Comparison of ENCODE assay signal across 28 cellular contexts in the genomic region with DNA sequence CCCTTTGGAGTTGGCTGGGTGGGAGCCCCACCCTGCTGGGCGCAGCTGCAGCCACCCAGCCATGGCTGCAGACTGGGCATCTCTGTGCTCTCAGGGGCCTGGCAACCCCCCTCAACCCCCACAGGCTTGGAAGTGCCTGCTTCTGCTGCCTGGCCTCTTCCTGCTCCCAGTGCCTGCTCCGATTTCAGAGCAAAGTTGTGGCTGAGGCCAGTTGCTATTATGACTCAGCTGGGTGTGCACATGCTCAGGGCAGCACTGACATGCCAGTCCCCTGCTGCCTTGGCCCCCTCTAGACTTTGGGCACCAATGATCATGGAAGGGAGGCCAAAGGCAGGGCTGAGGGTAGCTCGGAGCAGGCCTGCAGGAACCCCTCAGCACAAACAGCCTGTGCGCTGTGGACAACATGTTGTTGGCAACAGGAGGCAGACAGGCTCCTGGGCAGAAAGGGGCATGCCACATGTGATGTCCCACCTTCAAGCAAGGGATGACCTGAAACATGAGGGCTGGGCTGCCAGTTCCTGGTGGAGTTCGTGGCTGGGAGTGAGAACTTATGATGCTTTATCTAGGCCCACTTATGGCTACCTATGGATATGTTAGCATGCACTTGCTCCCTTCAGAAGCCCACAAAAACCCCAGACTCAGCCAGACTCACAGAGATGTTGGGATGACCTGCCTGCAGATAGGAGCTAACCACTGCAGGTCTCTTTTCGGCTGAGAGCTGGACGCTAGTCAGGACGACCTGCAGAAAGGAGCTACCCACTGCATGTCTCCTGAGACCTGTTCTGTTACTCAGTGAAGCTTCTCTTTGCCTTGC.
DNase-seq lines count a peak whose midpoint lies in the region; ATAC-seq, FAIRE-seq and TF ChIP-seq lines count a peak whose summit lies in the region.
"Had no signal": no experiment of that assay in that cellular context is flagged by ENCODE, and none has a peak within 500 bp of the region (broad histone marks: within the 10 kb centered on the region; RNA-seq: fewer than 3 reads in every experiment).

No MANE protein-coding gene starts in this region.

- TF ChIP-seq RAD21 in K562 (CRISPR knock-in tag; conservative IDR thresholded peaks at IDR 0.05 in 1 of 2, IDR thresholded peaks at IDR 0.05 in 1 of 2): no peak

- 13% methylated on average over 8 of the region's 8 CpGs for WGBS in K562 (ENCODE audit: insufficient coverage, low coverage, missing lambda C conversion rate)

- POLR2A ChIA-PET in K562 (lab: Yijun Ruan, JAX): no interaction called here

- no peak for ATAC-seq in K562
- no peak for ATAC-seq in Right ventricle myocardium inferior
- ATAC-seq in activated T-helper 17 cell treated with anti-CD3 and anti-CD28 coated beads, Interleukin-2, amount 50 U/mL, for 72 hours (replicated peaks): no peak
- ATAC-seq: activated CD8-positive, alpha-beta memory T cell treated with anti-CD3 and anti-CD28 coated beads, Interleukin-2, amount 10 ng/mL, durations not matched to agents 7 days and 5 days; foreskin keratinocyte; mucosa of descending colon; sciatic nerve; SK-N-SH treated with all-trans-retinoic acid at 6 μM for 48 hours had no signal

- H3K27ac Mint-ChIP-seq in activated T-helper 17 cell treated with anti-CD3 and anti-CD28 coated beads, Interleukin-2, amount 50 U/mL, for 72 hours: no peak overlapping the region
- H3K27ac Mint-ChIP-seq: activated CD4-positive, alpha-beta T cell treated with anti-CD3 and anti-CD28 coated beads, Interleukin-2, amount 10 ng/mL, durations not matched to agents 7 days and 5 days; activated CD8-positive, alpha-beta memory T cell treated with anti-CD3 and anti-CD28 coated beads, Interleukin-2, amount 10 ng/mL, durations not matched to agents 7 days and 5 days had no signal

- TF ChIP-seq POLR2A in K562 (conservative IDR thresholded peaks at IDR 0.05): no peak

- BruUV-seq in K562 (replicated peaks; lab: Mats Ljungman, UMichigan): no TSS peak

- H3K4me3 Mint-ChIP-seq in activated T-helper 17 cell treated with anti-CD3 and anti-CD28 coated beads, Interleukin-2, amount 50 U/mL, for 72 hours: no peak overlapping the region
- H3K4me3 Mint-ChIP-seq: activated CD4-positive, alpha-beta T cell treated with anti-CD3 and anti-CD28 coated beads, Interleukin-2, amount 10 ng/mL, durations not matched to agents 7 days and 5 days; activated CD8-positive, alpha-beta memory T cell treated with anti-CD3 and anti-CD28 coated beads, Interleukin-2, amount 10 ng/mL, durations not matched to agents 7 days and 5 days; neural crest cell had no signal

- TF ChIP-seq CTCF in K562 (IDR thresholded peaks at IDR 0.05 in 2 of 3, conservative IDR thresholded peaks at IDR 0.05 in 1 of 3; ENCODE audit: insufficient read depth in 2 of 3, low read depth in 1 of 3, low read length in 3 of 3): no peak

- H3K27me3 Mint-ChIP-seq in activated T-helper 17 cell treated with anti-CD3 and anti-CD28 coated beads, Interleukin-2, amount 50 U/mL, for 72 hours: peaks cover 3% of the 10 kb centered on the region
- H3K27me3 Mint-ChIP-seq: activated CD4-positive, alpha-beta T cell treated with anti-CD3 and anti-CD28 coated beads, Interleukin-2, amount 10 ng/mL, durations not matched to agents 7 days and 5 days had no signal

- H2AFZ ChIP-seq in K562 (ENCODE audit: low read depth, low read length): no peak overlapping the region

- CTCF ChIA-PET in K562 (lab: Yijun Ruan, JAX; ENCODE audit: low intra/inter-chr PET ratio): no interaction called here

- H3K36me3 ChIP-seq in K562 (ENCODE audit: control insufficient read depth, insufficient read depth, low read length): no peaks in the 10 kb centered on the region
- H3K36me3 ChIP-seq: left ventricle myocardium inferior, stomach, transverse colon had no signal

- peaks cover 0 to 7% of the 10 kb centered on the region in 2 experiments; a peak in 3 of 5 replicates for H3K4me1 ChIP-seq in K562 (replicated peaks in 1 of 2; ENCODE audit: control insufficient read depth in 2 of 2, insufficient read depth in 2 of 2, low read length in 2 of 2)
- H3K4me1 ChIP-seq: transverse colon had no signal

- H4K20me1 ChIP-seq in K562 (replicated peaks; ENCODE audit: control insufficient read depth, insufficient read depth, low read length): no peaks in the 10 kb centered on the region

- H3K4me2 ChIP-seq in K562 (ENCODE audit: insufficient read depth, low read length): no peak overlapping the region

- in situ Hi-C loops in K562 (cut with MboI): no loop called here

- no peaks in the 10 kb centered on the region for H3K9me3 ChIP-seq in K562 (replicated peaks; ENCODE audit: control insufficient read depth, insufficient read depth, low read depth, low read length)
- H3K9me3 ChIP-seq: mucosa of descending colon, stomach, transverse colon had no signal

- peak; percentile 82 for FAIRE-seq in HTR-8/SVneo (lab: Jason Lieb, UNC)
- no peak for FAIRE-seq in K562 (lab: Jason Lieb, UNC)
- FAIRE-seq: endothelial cell of umbilical vein had no signal

- no peaks in the 10 kb centered on the region for H3K79me2 ChIP-seq in K562 (ENCODE audit: control insufficient read depth, insufficient read depth, low read length)

- H3K36me3 Mint-ChIP-seq in activated T-helper 17 cell treated with anti-CD3 and anti-CD28 coated beads, Interleukin-2, amount 50 U/mL, for 72 hours (ENCODE audit: low read depth): no peaks in the 10 kb centered on the region
- H3K36me3 Mint-ChIP-seq: activated CD8-positive, alpha-beta memory T cell treated with anti-CD3 and anti-CD28 coated beads, Interleukin-2, amount 10 ng/mL, durations not matched to agents 7 days and 5 days had no signal

- no peak for DNase-seq in HTR-8/SVneo (ENCODE audit: insufficient read length, low spot score)
- DNase-seq in K562 (ENCODE audit: extremely low read depth in 1 of 4, low spot score in 3 of 4): no peak
- peak; percentile 3 for DNase-seq in glomerular visceral epithelial cell (ENCODE audit: extremely low spot score)
- peak; percentile 9 for DNase-seq in stromal cell of bone marrow (ENCODE audit: low read depth)
- no peak for DNase-seq in NCI-H510A (lab: John Stamatoyannopoulos, UW)
- no peak for DNase-seq in Right ventricle myocardium inferior (ENCODE audit: missing footprints)
- DNase-seq: activated CD4-positive, alpha-beta T cell treated with anti-CD3 and anti-CD28 coated beads, Interleukin-2, amount 10 ng/mL, durations not matched to agents 7 days and 5 days; activated CD8-positive, alpha-beta memory T cell treated with anti-CD3 and anti-CD28 coated beads, Interleukin-2, amount 10 ng/mL, durations not matched to agents 7 days and 5 days; activated naive CD4-positive, alpha-beta T cell treated with anti-CD3 and anti-CD28 coated beads, Interleukin-2, amount 50 U/mL, for 16 hours; anterior cingulate cortex; central memory CD4-positive, alpha-beta T cell; dermis blood vessel endothelial cell; EL; foreskin keratinocyte; KBM-7; left ventricle myocardium inferior; mucosa of descending colon; NCI-H2171 treated with DMSO at 0.1 percent for 48 hours; NCI-H69; stomach; transverse colon had no signal

- no peaks in the 10 kb centered on the region for H3K9me1 ChIP-seq in K562 (ENCODE audit: control insufficient read depth, insufficient read depth, low read length)

- peaks cover 3% of the 10 kb centered on the region for H3K9me3 Mint-ChIP-seq in activated T-helper 17 cell treated with anti-CD3 and anti-CD28 coated beads, Interleukin-2, amount 50 U/mL, for 72 hours
- H3K9me3 Mint-ChIP-seq: activated CD4-positive, alpha-beta T cell treated with anti-CD3 and anti-CD28 coated beads, Interleukin-2, amount 10 ng/mL, durations not matched to agents 7 days and 5 days; neural crest cell had no signal

- intact Hi-C loops in K562 (cut with micrococcal nuclease): no loop called here
- intact Hi-C loops in Right ventricle myocardium inferior (cut with DNase I): no loop called here

- TF ChIP-seq EP300 in K562 (IDR thresholded peaks at IDR 0.05; ENCODE audit: low read length): no peak

- no peak overlapping the region for H3K4me3 ChIP-seq in K562
- H3K4me3 ChIP-seq: left ventricle myocardium inferior, mucosa of descending colon, stomach, transverse colon had no signal

- H3K4me1 Mint-ChIP-seq in activated T-helper 17 cell treated with anti-CD3 and anti-CD28 coated beads, Interleukin-2, amount 50 U/mL, for 72 hours: no peaks in the 10 kb centered on the region
- H3K4me1 Mint-ChIP-seq: activated CD4-positive, alpha-beta T cell treated with anti-CD3 and anti-CD28 coated beads, Interleukin-2, amount 10 ng/mL, durations not matched to agents 7 days and 5 days; activated CD8-positive, alpha-beta memory T cell treated with anti-CD3 and anti-CD28 coated beads, Interleukin-2, amount 10 ng/mL, durations not matched to agents 7 days and 5 days; neural crest cell had no signal

- H3K27me3 ChIP-seq in K562 (ENCODE audit: control insufficient read depth in 2 of 2, insufficient read depth in 2 of 2, low read length in 2 of 2): no peaks in the 10 kb centered on the region
- H3K27me3 ChIP-seq: foreskin keratinocyte, stomach had no signal

- no peak overlapping the region for H3K27ac ChIP-seq in K562 (ENCODE audit: extremely low read depth, low read depth, low read length)
- H3K27ac ChIP-seq: foreskin keratinocyte, left ventricle myocardium inferior, RWPE1, stomach, transverse colon, VCaP had no signal

- no peak overlapping the region for H3K9ac ChIP-seq in K562 (ENCODE audit: insufficient read depth in 1 of 2, low read depth in 2 of 2, low read length in 2 of 2)

TF ChIP-seq in K562, 482 proteins besides CTCF, POLR2A, EP300 and RAD21 (continues in another document):
- peak; percentile 55; the same call in 1 of the 2 replicates for TF ChIP-seq TRIM28 (IDR thresholded peaks at IDR 0.05)
- no peak for TF ChIP-seq HMG20B (CRISPR knock-in tag; IDR thresholded peaks at IDR 0.05)

Comparison
In these comparisons a context has a peak if more than half of its experiments do, and no peak if none do; other contexts are left out.
1. DNase-seq: peak in glomerular visceral epithelial cell (single experiment) and stromal cell of bone marrow (single experiment); none in HTR-8/SVneo (single experiment), K562 (0 of 4), NCI-H510A (single experiment) and Right ventricle myocardium inferior (single experiment).